Comparison of ENCODE assay signal across 8 cellular contexts in genomic region chr20:8690074-8690473, GRCh38.
"Had no signal": no experiment of that assay in that cellular context is flagged by ENCODE, and none has a peak within 500 bp of the region (broad histone marks: within the 10 kb centered on the region; RNA-seq: fewer than 3 reads in every experiment).

No MANE protein-coding gene starts in this region.

- FAIRE-seq: G401.6, GM12878, GM12891, GM12892, GM18507, GM19239 had no signal

- H3K4me3 ChIP-seq: GM12878 had no signal

- DNase-seq: GDM1, GF-D8 had no signal

- ATAC-seq: GM12878 had no signal
